In genomic region chr13:79398915-79399314, GRCh38 we compare ENCODE assay signal across 1 cellular context.
TF ChIP-seq lines count a peak whose summit lies in the region.

No MANE protein-coding gene starts in this region.

TF ChIP-seq in GM23338, 12 proteins besides CTCF, POLR2A, EP300 and RAD21 (continued from another document):
- TF ChIP-seq REST (IDR thresholded peaks at IDR 0.05; ENCODE audit: unreplicated experiment) (no peak), POLR2AphosphoS5 (IDR thresholded peaks at IDR 0.05; ENCODE audit: low read depth) (no peak), EZH2phosphoT487 (IDR thresholded peaks at IDR 0.05; ENCODE audit: unreplicated experiment) (no peak), STAT1 (IDR thresholded peaks at IDR 0.05; ENCODE audit: unreplicated experiment) (no peak), JUNB (IDR thresholded peaks at IDR 0.05; ENCODE audit: unreplicated experiment) (no peak), NANOG (IDR thresholded peaks at IDR 0.05; ENCODE audit: borderline replicate concordance) (no peak)
